ENCODE assay signal across 25 cellular contexts in the genomic region with DNA sequence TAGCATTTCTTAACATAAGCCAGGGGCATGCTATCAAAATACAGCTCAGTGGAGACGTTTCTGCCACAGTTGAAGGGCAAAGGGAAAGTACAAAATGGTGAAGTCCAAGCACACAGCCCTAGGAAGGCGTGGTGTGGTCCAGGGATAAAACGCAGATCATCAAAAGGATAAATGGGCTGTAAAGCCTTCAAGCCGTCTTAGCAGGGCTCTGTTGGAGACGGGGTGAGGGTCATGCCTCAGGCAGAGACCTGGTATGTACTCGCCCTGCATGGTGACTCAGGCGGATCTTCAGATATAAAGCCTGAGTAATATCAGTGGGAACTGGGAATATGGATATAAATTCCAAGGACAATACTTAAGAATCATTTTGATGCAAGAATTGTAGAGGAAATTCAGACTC.
A peak's percentile ranks its signal among the peaks of the same experiment; 100 is the strongest.
DNase-seq lines count a peak whose midpoint lies in the region; ATAC-seq and TF ChIP-seq lines count a peak whose summit lies in the region.
"Had no signal": no experiment of that assay in that cellular context is flagged by ENCODE, and none has a peak within 500 bp of the region (broad histone marks: within the 10 kb centered on the region; RNA-seq: fewer than 3 reads in every experiment).

No MANE protein-coding gene starts in this region.

- peak; percentile 34 for DNase-seq in NCI-H2227 treated with DMSO at 0.1 percent for 48 hours (lab: John Stamatoyannopoulos, UW)
- DNase-seq in NCI-H2227 (lab: John Stamatoyannopoulos, UW; ENCODE audit: unreplicated experiment), result no peak
- no peak for DNase-seq in RWPE2 (ENCODE audit: low spot score)
- DNase-seq in fibroblast of villous mesenchyme (ENCODE audit: low read depth), result peak; percentile 56
- DNase-seq in smooth muscle cell (lab: John Stamatoyannopoulos, UW; ENCODE audit: unreplicated experiment), result no peak
- no peak for DNase-seq in stimulated activated CD8-positive, alpha-beta memory T cell treated with anti-CD3 and anti-CD28 coated beads, Interleukin-4, amount 100 ng/mL, for 48 hours
- DNase-seq in G401 (ENCODE audit: low spot score), result no peak
- no peak for DNase-seq in testis
- DNase-seq: activated CD4-positive, alpha-beta T cell treated with anti-CD3 and anti-CD28 coated beads for 1 hour; activated CD8-positive, alpha-beta memory T cell treated with anti-CD3 and anti-CD28 coated beads for 24 hours; activated T-cell treated with anti-CD3 and anti-CD28 coated beads, Interleukin-2, amount 50 U/mL, for 48 hours; BE2C; Caco-2; erythroblast; GM23248; immature natural killer cell; naive B cell; NCI-H1436; NCI-H748 treated with DMSO at 0.1 percent for 48 hours; right lobe of liver; stimulated activated naive CD8-positive, alpha-beta T cell treated with anti-CD3 and anti-CD28 coated beads, Interleukin-15, Interleukin-2, amounts not matched to agents 100 U/mL and 50 U/mL, for 24 hours had no signal

- H3K79me2 ChIP-seq in smooth muscle cell (ENCODE audit: low read depth), result no peaks in the 10 kb centered on the region

- H3K9ac ChIP-seq in smooth muscle cell (ENCODE audit: low read depth), result no peak overlapping the region
- H3K9ac ChIP-seq: GM23248 had no signal

- H3K36me3 ChIP-seq in RWPE2 (ENCODE audit: low read depth), result no peaks in the 10 kb centered on the region
- no peaks in the 10 kb centered on the region for H3K36me3 ChIP-seq in smooth muscle cell (ENCODE audit: low read depth)
- no peaks in the 10 kb centered on the region for H3K36me3 ChIP-seq in testis (ENCODE audit: low read depth, missing control alignments)
- H3K36me3 ChIP-seq: BE2C, cardiac muscle cell, right lobe of liver, tibial nerve had no signal

- no peak overlapping the region for H2AFZ ChIP-seq in smooth muscle cell (ENCODE audit: low read depth)
- H2AFZ ChIP-seq: GM23248 had no signal

- intact Hi-C loops in testis (cut with DNase I; ENCODE audit: low total_unique reads), result no loop called here

- H3K4me3 ChIP-seq in RWPE2 (ENCODE audit: severe bottlenecking) (no peak overlapping the region), fibroblast of villous mesenchyme (ENCODE audit: low read depth, low read length) (no peak overlapping the region), smooth muscle cell (no peak overlapping the region), testis (no peak overlapping the region)
- H3K4me3 ChIP-seq: cardiac muscle cell, GM23248, right lobe of liver, tibial nerve had no signal

- H3K27me3 ChIP-seq in RWPE2 (ENCODE audit: insufficient read depth, poor library complexity, severe bottlenecking) (no peaks in the 10 kb centered on the region), smooth muscle cell (ENCODE audit: low read depth) (no peaks in the 10 kb centered on the region), testis (no peaks in the 10 kb centered on the region)
- H3K27me3 ChIP-seq: cardiac muscle cell, right lobe of liver, tibial nerve had no signal

- peak; percentile 91; the same call in 2 of the 3 replicates for ATAC-seq in RWPE2 (ENCODE audit: low read depth)
- ATAC-seq: Panc1; right lobe of liver; stimulated activated naive CD8-positive, alpha-beta T cell treated with anti-CD3 and anti-CD28 coated beads, Interleukin-15, Interleukin-2, amounts not matched to agents 100 U/mL and 50 U/mL, for 24 hours had no signal

- H3K27ac ChIP-seq in RWPE2 (ENCODE audit: poor library complexity, severe bottlenecking) (no peak overlapping the region), smooth muscle cell (ENCODE audit: low read depth) (no peak overlapping the region), testis (no peak overlapping the region)
- H3K27ac ChIP-seq: 22Rv1, cardiac muscle cell, GM23248, right lobe of liver, tibial nerve had no signal

- no peaks in the 10 kb centered on the region for H4K20me1 ChIP-seq in smooth muscle cell (ENCODE audit: low read depth)

- no peak for TF ChIP-seq POLR2A in testis (IDR thresholded peaks at IDR 0.05)

- WGBS in smooth muscle cell (ENCODE audit: low lambda C conversion rate), result 13% methylated on average over 7 of the region's 7 CpGs
- 47 to 48% methylated on average over 7 of the region's 7 CpGs for WGBS in testis, 2 donors

- H3K9me3 ChIP-seq in RWPE2 (ENCODE audit: severe bottlenecking) (no peaks in the 10 kb centered on the region), smooth muscle cell (replicated peaks; ENCODE audit: low read depth) (no peaks in the 10 kb centered on the region), testis (no peaks in the 10 kb centered on the region)
- H3K9me3 ChIP-seq: BE2C, Caco-2, right lobe of liver, tibial nerve had no signal

- no peaks in the 10 kb centered on the region for H3F3A ChIP-seq in smooth muscle cell (ENCODE audit: low read depth)

- peaks cover 5% of the 10 kb centered on the region for H3K4me1 ChIP-seq in RWPE2 (ENCODE audit: insufficient read depth, poor library complexity, severe bottlenecking)
- no peaks in the 10 kb centered on the region for H3K4me1 ChIP-seq in smooth muscle cell (ENCODE audit: low read depth)
- no peaks in the 10 kb centered on the region for H3K4me1 ChIP-seq in testis
- H3K4me1 ChIP-seq: BE2C, Caco-2, right lobe of liver, tibial nerve had no signal

- H3K4me2 ChIP-seq in smooth muscle cell, result peak overlapping the region; percentile 2

- TF ChIP-seq CTCF in RWPE2 (IDR thresholded peaks at IDR 0.05; ENCODE audit: poor library complexity, severe bottlenecking) (no peak), fibroblast of villous mesenchyme (IDR thresholded peaks at IDR 0.05; ENCODE audit: insufficient read depth, low read depth, low read length) (no peak), smooth muscle cell (IDR thresholded peaks at IDR 0.05; ENCODE audit: borderline replicate concordance, insufficient read depth, poor library complexity, severe bottlenecking) (no peak), testis (IDR thresholded peaks at IDR 0.05) (no peak)

- in situ Hi-C loops in G401 (cut with HindIII; ENCODE audit: low sequenced_read_pairs), result loop anchor here (25.0 kb wide), 1 partner anchor 285 kb away; no protein-coding TSS in a partner anchor

Comparison
In these comparisons a context has a peak if more than half of its experiments do, and no peak if none do; other contexts are left out.
1. DNase-seq: peak in NCI-H2227 treated with DMSO at 0.1 percent for 48 hours (single experiment) and fibroblast of villous mesenchyme (single experiment); none in NCI-H2227 (single experiment), RWPE2 (single experiment), smooth muscle cell (single experiment), stimulated activated CD8-positive, alpha-beta memory T cell treated with anti-CD3 and anti-CD28 coated beads, Interleukin-4, amount 100 ng/mL, for 48 hours (single experiment), G401 (single experiment) and testis (single experiment).